8 cellular contexts compared by ENCODE assay signal in genomic region chr17:31391496-31391949, GRCh38. TPM values are rescaled to one million over a fixed set of nuclear protein-coding genes. Genes with fewer than 3 reads are reported as not detected.
DNase-seq lines count a peak whose midpoint lies in the region; ATAC-seq and TF ChIP-seq lines count a peak whose summit lies in the region.

TSS of gene RAB11FIP4 (plus strand) at chr17:31391675. CDS start at chr17:31391853, 178 bp downstream.

- no peak for TF ChIP-seq CTCF in heart right ventricle (IDR thresholded peaks at IDR 0.05)

- peak; percentile 37 for DNase-seq in activated naive CD4-positive, alpha-beta T cell treated with anti-CD3 and anti-CD28 coated beads, Interleukin-2, amount 10 ng/mL, durations not matched to agents 7 days and 5 days
- no peak for DNase-seq in activated naive CD4-positive, alpha-beta T cell treated with anti-CD3 and anti-CD28 coated beads, Interleukin-2, amount 50 U/mL, for 16 hours
- peak; percentile 40 for DNase-seq in activated T-cell treated with anti-CD3 and anti-CD28 coated beads, Interleukin-2, amount 50 U/mL, for 24 hours
- DNase-seq in heart right ventricle, result no peak
- DNase-seq in effector CD8-positive, alpha-beta T cell (lab: John Stamatoyannopoulos, UW), result no peak

- H3K9me3 ChIP-seq in heart right ventricle, result no peaks in the 10 kb centered on the region

- H3K36me3 ChIP-seq in heart right ventricle (no peaks in the 10 kb centered on the region), rectal smooth muscle tissue (ENCODE audit: control insufficient read depth, insufficient read depth, low read length) (no peaks in the 10 kb centered on the region)

- 1 to 3% methylated on average over 15 to 64 of the region's 69 CpGs for WGBS in heart right ventricle, 2 donors

- no peaks in the 10 kb centered on the region for H3K36me3 Mint-ChIP-seq in activated naive CD4-positive, alpha-beta T cell treated with anti-CD3 and anti-CD28 coated beads, Interleukin-2, amount 10 ng/mL, durations not matched to agents 7 days and 5 days
- H3K36me3 Mint-ChIP-seq in activated T-cell treated with anti-CD3 and anti-CD28 coated beads, Interleukin-2, amount 50 U/mL, for 24 hours (ENCODE audit: low read depth), result no peaks in the 10 kb centered on the region

- H3K27me3 ChIP-seq in heart right ventricle (peaks cover 9 to 64% (median 49%) of the 10 kb centered on the region in 7 donors), rectal smooth muscle tissue (ENCODE audit: control insufficient read depth, insufficient read depth, low read length) (peaks cover 23% of the 10 kb centered on the region)

- no peak within 1 kb of the TSS for H3K9ac ChIP-seq in rectal smooth muscle tissue (ENCODE audit: low read length)

- intact Hi-C loops in heart right ventricle (cut with DNase I), result no loop called here

- ATAC-seq in heart right ventricle (peak in 1 of 8 donors; percentile 42), HG03565 (IDR thresholded peaks at IDR 0.05; ENCODE audit: unreplicated experiment) (no peak), HG03432 (IDR thresholded peaks at IDR 0.05; ENCODE audit: unreplicated experiment) (no peak)

- no peaks in the 10 kb centered on the region for H3K9me3 Mint-ChIP-seq in activated naive CD4-positive, alpha-beta T cell treated with anti-CD3 and anti-CD28 coated beads, Interleukin-2, amount 10 ng/mL, durations not matched to agents 7 days and 5 days
- H3K9me3 Mint-ChIP-seq in activated T-cell treated with anti-CD3 and anti-CD28 coated beads, Interleukin-2, amount 50 U/mL, for 24 hours, result no peaks in the 10 kb centered on the region

- H3K4me1 Mint-ChIP-seq in activated naive CD4-positive, alpha-beta T cell treated with anti-CD3 and anti-CD28 coated beads, Interleukin-2, amount 10 ng/mL, durations not matched to agents 7 days and 5 days, result peaks cover 8% of the 10 kb centered on the region
- H3K4me1 Mint-ChIP-seq in activated T-cell treated with anti-CD3 and anti-CD28 coated beads, Interleukin-2, amount 50 U/mL, for 24 hours (ENCODE audit: low read depth), result peaks cover 10% of the 10 kb centered on the region

- H3K27ac ChIP-seq in heart right ventricle (no peak within 1 kb of the TSS), rectal smooth muscle tissue (ENCODE audit: low read depth, low read length) (no peak within 1 kb of the TSS)

- peak within 1 kb of the TSS; percentile 58 for H3K4me3 Mint-ChIP-seq in activated naive CD4-positive, alpha-beta T cell treated with anti-CD3 and anti-CD28 coated beads, Interleukin-2, amount 10 ng/mL, durations not matched to agents 7 days and 5 days
- H3K4me3 Mint-ChIP-seq in activated T-cell treated with anti-CD3 and anti-CD28 coated beads, Interleukin-2, amount 50 U/mL, for 24 hours, result peak within 1 kb of the TSS; percentile 64

- H3K27ac Mint-ChIP-seq in activated naive CD4-positive, alpha-beta T cell treated with anti-CD3 and anti-CD28 coated beads, Interleukin-2, amount 10 ng/mL, durations not matched to agents 7 days and 5 days, result no peak within 1 kb of the TSS
- H3K27ac Mint-ChIP-seq in activated T-cell treated with anti-CD3 and anti-CD28 coated beads, Interleukin-2, amount 50 U/mL, for 24 hours, result no peak within 1 kb of the TSS

- H3K4me3 ChIP-seq in heart right ventricle, result peak within 1 kb of the TSS; percentile 25 to 56 (median 49)
- H3K4me3 ChIP-seq in rectal smooth muscle tissue (ENCODE audit: low read length), result peak within 1 kb of the TSS; percentile 49

- CTCF ChIA-PET in activated naive CD4-positive, alpha-beta T cell treated with anti-CD3 and anti-CD28 coated beads, Interleukin-2, amount 10 ng/mL, durations not matched to agents 7 days and 5 days (lab: Charles Lee), result interaction anchor here (1.1 kb wide), 1 partner anchor 134 kb away, joined by 3 read pairs; no protein-coding TSS in a partner anchor

- H3K27me3 Mint-ChIP-seq in activated naive CD4-positive, alpha-beta T cell treated with anti-CD3 and anti-CD28 coated beads, Interleukin-2, amount 10 ng/mL, durations not matched to agents 7 days and 5 days, result peaks cover 78% of the 10 kb centered on the region
- peaks cover 52% of the 10 kb centered on the region for H3K27me3 Mint-ChIP-seq in activated T-cell treated with anti-CD3 and anti-CD28 coated beads, Interleukin-2, amount 50 U/mL, for 24 hours

- H3K4me1 ChIP-seq in heart right ventricle (peaks cover 0 to 17% (median 11%) of the 10 kb centered on the region in 9 donors), rectal smooth muscle tissue (ENCODE audit: control insufficient read depth, insufficient read depth, low read length) (no peaks in the 10 kb centered on the region)

RNA-seq across cellular contexts. Expression of gene RAB11FIP4, which starts in this region (rescaled TPM):
- total RNA-seq in heart right ventricle, result 10 to 100 TPM in 5 of 10 donors, 1 to 10 TPM in 5; 4.8 to 13.9 (median 9.7) TPM
- polyA plus RNA-seq in heart right ventricle, result 1 to 10 TPM; 1.6 to 1.7 TPM

Comparison
In these comparisons a context has a peak if more than half of its experiments do, and no peak if none do; other contexts are left out.
1. DNase-seq: peak in activated naive CD4-positive, alpha-beta T cell treated with anti-CD3 and anti-CD28 coated beads, Interleukin-2, amount 10 ng/mL, durations not matched to agents 7 days and 5 days (single experiment) and activated T-cell treated with anti-CD3 and anti-CD28 coated beads, Interleukin-2, amount 50 U/mL, for 24 hours (single experiment); none in activated naive CD4-positive, alpha-beta T cell treated with anti-CD3 and anti-CD28 coated beads, Interleukin-2, amount 50 U/mL, for 16 hours (single experiment), heart right ventricle (0 of 2) and effector CD8-positive, alpha-beta T cell (single experiment).